In the genomic region with DNA sequence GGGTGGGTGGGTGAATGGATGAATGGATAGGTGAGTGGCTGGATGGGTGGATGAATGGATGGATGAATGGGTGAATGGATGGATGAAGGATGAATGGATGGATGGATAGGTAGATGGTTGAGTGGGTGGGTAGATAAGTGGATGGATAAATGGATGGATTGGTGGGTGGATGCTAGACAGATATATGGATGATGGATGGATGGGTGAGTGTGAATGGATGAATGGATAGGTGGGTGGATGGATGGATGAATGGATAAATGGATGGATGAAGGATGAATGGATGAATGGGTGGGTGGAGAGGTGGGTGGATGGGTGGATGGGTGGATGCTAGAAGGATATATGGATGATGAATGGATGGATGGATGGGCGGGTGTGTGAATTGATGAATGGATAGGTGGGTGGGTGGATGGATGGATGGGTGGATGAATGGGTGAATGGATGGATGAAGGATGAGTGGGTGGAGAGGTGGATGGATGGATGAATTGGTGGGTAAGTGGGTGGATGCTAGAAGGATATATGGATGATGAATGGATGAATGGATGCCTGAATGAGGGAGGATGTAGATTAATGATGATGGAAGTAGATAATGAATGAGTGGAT, we compare ENCODE assay signal across 1 cellular context.
TF ChIP-seq lines count a peak whose summit lies in the region.

No MANE protein-coding gene starts in this region.

TF ChIP-seq in WTC11, 78 proteins besides CTCF, POLR2A, EP300 and RAD21 (continued from another document):
- TF ChIP-seq, protein P1, sequence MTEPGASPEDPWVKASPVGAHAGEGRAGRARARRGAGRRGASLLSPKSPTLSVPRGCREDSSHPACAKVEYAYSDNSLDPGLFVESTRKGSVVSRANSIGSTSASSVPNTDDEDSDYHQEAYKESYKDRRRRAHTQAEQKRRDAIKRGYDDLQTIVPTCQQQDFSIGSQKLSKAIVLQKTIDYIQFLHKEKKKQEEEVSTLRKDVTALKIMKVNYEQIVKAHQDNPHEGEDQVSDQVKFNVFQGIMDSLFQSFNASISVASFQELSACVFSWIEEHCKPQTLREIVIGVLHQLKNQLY (CRISPR knock-in tag; IDR thresholded peaks at IDR 0.05), result no peak
- TF ChIP-seq, protein P2, sequence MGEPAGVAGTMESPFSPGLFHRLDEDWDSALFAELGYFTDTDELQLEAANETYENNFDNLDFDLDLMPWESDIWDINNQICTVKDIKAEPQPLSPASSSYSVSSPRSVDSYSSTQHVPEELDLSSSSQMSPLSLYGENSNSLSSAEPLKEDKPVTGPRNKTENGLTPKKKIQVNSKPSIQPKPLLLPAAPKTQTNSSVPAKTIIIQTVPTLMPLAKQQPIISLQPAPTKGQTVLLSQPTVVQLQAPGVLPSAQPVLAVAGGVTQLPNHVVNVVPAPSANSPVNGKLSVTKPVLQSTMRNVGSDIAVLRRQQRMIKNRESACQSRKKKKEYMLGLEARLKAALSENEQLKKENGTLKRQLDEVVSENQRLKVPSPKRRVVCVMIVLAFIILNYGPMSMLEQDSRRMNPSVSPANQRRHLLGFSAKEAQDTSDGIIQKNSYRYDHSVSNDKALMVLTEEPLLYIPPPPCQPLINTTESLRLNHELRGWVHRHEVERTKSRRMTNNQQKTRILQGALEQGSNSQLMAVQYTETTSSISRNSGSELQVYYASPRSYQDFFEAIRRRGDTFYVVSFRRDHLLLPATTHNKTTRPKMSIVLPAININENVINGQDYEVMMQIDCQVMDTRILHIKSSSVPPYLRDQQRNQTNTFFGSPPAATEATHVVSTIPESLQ (CRISPR knock-in tag; IDR thresholded peaks at IDR 0.05), result no peak
- TF ChIP-seq SMAD4 (CRISPR knock-in tag; IDR thresholded peaks at IDR 0.05) (no peak), ZNF317 (CRISPR knock-in tag; IDR thresholded peaks at IDR 0.05; ENCODE audit: borderline replicate concordance, low read depth) (no peak), ELF4 (CRISPR knock-in tag; IDR thresholded peaks at IDR 0.05; ENCODE audit: low read depth) (no peak)
- TF ChIP-seq, protein P3, sequence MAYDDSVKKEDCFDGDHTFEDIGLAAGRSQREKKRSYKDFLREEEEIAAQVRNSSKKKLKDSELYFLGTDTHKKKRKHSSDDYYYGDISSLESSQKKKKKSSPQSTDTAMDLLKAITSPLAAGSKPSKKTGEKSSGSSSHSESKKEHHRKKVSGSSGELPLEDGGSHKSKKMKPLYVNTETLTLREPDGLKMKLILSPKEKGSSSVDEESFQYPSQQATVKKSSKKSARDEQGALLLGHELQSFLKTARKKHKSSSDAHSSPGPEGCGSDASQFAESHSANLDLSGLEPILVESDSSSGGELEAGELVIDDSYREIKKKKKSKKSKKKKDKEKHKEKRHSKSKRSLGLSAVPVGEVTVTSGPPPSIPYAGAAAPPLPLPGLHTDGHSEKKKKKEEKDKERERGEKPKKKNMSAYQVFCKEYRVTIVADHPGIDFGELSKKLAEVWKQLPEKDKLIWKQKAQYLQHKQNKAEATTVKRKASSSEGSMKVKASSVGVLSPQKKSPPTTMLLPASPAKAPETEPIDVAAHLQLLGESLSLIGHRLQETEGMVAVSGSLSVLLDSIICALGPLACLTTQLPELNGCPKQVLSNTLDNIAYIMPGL (CRISPR knock-in tag; IDR thresholded peaks at IDR 0.05), result no peak
- TF ChIP-seq, protein P4, sequence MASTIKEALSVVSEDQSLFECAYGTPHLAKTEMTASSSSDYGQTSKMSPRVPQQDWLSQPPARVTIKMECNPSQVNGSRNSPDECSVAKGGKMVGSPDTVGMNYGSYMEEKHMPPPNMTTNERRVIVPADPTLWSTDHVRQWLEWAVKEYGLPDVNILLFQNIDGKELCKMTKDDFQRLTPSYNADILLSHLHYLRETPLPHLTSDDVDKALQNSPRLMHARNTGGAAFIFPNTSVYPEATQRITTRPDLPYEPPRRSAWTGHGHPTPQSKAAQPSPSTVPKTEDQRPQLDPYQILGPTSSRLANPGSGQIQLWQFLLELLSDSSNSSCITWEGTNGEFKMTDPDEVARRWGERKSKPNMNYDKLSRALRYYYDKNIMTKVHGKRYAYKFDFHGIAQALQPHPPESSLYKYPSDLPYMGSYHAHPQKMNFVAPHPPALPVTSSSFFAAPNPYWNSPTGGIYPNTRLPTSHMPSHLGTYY (CRISPR knock-in tag; IDR thresholded peaks at IDR 0.05), result no peak
- TF ChIP-seq, protein P5, sequence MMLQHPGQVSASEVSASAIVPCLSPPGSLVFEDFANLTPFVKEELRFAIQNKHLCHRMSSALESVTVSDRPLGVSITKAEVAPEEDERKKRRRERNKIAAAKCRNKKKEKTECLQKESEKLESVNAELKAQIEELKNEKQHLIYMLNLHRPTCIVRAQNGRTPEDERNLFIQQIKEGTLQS (CRISPR knock-in tag; conservative IDR thresholded peaks at IDR 0.05), result no peak
- TF ChIP-seq, protein P6, sequence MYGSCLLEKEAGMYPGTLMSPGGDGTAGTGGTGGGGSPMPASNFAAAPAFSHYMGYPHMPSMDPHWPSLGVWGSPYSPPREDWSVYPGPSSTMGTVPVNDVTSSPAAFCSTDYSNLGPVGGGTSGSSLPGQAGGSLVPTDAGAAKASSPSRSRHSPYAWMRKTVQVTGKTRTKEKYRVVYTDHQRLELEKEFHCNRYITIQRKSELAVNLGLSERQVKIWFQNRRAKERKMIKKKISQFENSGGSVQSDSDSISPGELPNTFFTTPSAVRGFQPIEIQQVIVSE (CRISPR knock-in tag; IDR thresholded peaks at IDR 0.05; ENCODE audit: borderline replicate concordance), result no peak
- TF ChIP-seq, protein P7, sequence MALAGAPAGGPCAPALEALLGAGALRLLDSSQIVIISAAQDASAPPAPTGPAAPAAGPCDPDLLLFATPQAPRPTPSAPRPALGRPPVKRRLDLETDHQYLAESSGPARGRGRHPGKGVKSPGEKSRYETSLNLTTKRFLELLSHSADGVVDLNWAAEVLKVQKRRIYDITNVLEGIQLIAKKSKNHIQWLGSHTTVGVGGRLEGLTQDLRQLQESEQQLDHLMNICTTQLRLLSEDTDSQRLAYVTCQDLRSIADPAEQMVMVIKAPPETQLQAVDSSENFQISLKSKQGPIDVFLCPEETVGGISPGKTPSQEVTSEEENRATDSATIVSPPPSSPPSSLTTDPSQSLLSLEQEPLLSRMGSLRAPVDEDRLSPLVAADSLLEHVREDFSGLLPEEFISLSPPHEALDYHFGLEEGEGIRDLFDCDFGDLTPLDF (CRISPR knock-in tag; IDR thresholded peaks at IDR 0.05), result no peak
- TF ChIP-seq, protein P8, sequence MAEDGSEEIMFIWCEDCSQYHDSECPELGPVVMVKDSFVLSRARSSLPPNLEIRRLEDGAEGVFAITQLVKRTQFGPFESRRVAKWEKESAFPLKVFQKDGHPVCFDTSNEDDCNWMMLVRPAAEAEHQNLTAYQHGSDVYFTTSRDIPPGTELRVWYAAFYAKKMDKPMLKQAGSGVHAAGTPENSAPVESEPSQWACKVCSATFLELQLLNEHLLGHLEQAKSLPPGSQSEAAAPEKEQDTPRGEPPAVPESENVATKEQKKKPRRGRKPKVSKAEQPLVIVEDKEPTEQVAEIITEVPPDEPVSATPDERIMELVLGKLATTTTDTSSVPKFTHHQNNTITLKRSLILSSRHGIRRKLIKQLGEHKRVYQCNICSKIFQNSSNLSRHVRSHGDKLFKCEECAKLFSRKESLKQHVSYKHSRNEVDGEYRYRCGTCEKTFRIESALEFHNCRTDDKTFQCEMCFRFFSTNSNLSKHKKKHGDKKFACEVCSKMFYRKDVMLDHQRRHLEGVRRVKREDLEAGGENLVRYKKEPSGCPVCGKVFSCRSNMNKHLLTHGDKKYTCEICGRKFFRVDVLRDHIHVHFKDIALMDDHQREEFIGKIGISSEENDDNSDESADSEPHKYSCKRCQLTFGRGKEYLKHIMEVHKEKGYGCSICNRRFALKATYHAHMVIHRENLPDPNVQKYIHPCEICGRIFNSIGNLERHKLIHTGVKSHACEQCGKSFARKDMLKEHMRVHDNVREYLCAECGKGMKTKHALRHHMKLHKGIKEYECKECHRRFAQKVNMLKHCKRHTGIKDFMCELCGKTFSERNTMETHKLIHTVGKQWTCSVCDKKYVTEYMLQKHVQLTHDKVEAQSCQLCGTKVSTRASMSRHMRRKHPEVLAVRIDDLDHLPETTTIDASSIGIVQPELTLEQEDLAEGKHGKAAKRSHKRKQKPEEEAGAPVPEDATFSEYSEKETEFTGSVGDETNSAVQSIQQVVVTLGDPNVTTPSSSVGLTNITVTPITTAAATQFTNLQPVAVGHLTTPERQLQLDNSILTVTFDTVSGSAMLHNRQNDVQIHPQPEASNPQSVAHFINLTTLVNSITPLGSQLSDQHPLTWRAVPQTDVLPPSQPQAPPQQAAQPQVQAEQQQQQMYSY (CRISPR knock-in tag; IDR thresholded peaks at IDR 0.05), result no peak
